Comparison of ENCODE assay signal across 1 cellular context in genomic region chr15:58167095-58167591, GRCh38.
TF ChIP-seq lines count a peak whose summit lies in the region.

No MANE protein-coding gene starts in this region.

TF ChIP-seq in H1, 55 proteins besides CTCF, POLR2A, EP300 and RAD21:
- TF ChIP-seq SIRT6 (IDR thresholded peaks at IDR 0.05; ENCODE audit: low read length) (no peak), SIN3A (conservative IDR thresholded peaks at IDR 0.05 in 1 of 2, IDR thresholded peaks at IDR 0.05 in 1 of 2; ENCODE audit: low read depth in 1 of 2, low read length in 2 of 2) (no peak), CBX8 (IDR thresholded peaks at IDR 0.05; ENCODE audit: borderline replicate concordance, low read depth, low read length) (no peak), RFX5 (IDR thresholded peaks at IDR 0.05; ENCODE audit: borderline replicate concordance, low read depth, low read length) (no peak), EZH2 (IDR thresholded peaks at IDR 0.05; ENCODE audit: low read depth, low read length, severe bottlenecking) (no peak), KDM5A (IDR thresholded peaks at IDR 0.05; ENCODE audit: low read length) (no peak), CBX5 (IDR thresholded peaks at IDR 0.05; ENCODE audit: low read depth, low read length) (no peak)
TF ChIP-seq in H1: peak in this region for 0.
